Comparison of ENCODE assay signal across 1 cellular context in the genomic region with DNA sequence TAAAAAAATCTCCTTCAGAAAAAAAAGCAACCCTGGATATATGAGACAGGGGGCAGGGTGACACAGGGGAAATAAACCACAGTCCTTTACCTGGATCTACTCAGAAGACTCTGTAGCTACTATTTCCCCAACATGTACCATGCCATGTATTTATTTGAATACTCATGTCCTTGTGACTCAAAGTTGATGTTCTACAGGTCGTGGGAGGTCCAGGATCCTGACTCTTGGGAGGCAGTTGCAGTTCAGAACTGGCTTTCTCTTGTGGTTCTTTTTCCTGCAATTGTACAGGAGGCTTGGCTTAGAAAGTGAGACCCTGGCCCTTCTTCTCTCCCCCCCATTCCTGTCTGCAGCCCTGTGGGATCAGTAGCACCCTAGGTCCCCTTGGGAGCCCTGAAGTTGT.
TF ChIP-seq lines count a peak whose summit lies in the region.

No MANE protein-coding gene starts in this region.

TF ChIP-seq in IMR-90, 13 proteins besides CTCF, POLR2A, EP300 and RAD21:
- no peak for TF ChIP-seq MAZ (IDR thresholded peaks at IDR 0.05; ENCODE audit: borderline replicate concordance, low read depth, low read length)
- no peak for TF ChIP-seq RFX5 (IDR thresholded peaks at IDR 0.05; ENCODE audit: low read depth, low read length)
- TF ChIP-seq CEBPB (IDR thresholded peaks at IDR 0.05; ENCODE audit: low read depth, low read length) = no peak
- no peak for TF ChIP-seq BHLHE40 (IDR thresholded peaks at IDR 0.05; ENCODE audit: low read depth, low read length)
- no peak for TF ChIP-seq SMC3 (IDR thresholded peaks at IDR 0.05; ENCODE audit: low read depth, low read length)
- TF ChIP-seq MXI1 (IDR thresholded peaks at IDR 0.05; ENCODE audit: borderline replicate concordance, low read depth, low read length) = no peak
- TF ChIP-seq, protein P1, sequence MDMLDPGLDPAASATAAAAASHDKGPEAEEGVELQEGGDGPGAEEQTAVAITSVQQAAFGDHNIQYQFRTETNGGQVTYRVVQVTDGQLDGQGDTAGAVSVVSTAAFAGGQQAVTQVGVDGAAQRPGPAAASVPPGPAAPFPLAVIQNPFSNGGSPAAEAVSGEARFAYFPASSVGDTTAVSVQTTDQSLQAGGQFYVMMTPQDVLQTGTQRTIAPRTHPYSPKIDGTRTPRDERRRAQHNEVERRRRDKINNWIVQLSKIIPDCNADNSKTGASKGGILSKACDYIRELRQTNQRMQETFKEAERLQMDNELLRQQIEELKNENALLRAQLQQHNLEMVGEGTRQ (IDR thresholded peaks at IDR 0.05; ENCODE audit: low read depth, low read length) = no peak
- TF ChIP-seq, protein P2, sequence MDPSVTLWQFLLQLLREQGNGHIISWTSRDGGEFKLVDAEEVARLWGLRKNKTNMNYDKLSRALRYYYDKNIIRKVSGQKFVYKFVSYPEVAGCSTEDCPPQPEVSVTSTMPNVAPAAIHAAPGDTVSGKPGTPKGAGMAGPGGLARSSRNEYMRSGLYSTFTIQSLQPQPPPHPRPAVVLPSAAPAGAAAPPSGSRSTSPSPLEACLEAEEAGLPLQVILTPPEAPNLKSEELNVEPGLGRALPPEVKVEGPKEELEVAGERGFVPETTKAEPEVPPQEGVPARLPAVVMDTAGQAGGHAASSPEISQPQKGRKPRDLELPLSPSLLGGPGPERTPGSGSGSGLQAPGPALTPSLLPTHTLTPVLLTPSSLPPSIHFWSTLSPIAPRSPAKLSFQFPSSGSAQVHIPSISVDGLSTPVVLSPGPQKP (IDR thresholded peaks at IDR 0.05; ENCODE audit: borderline replicate concordance, low read depth, low read length) = no peak
- TF ChIP-seq NFE2L2 (IDR thresholded peaks at IDR 0.05; ENCODE audit: low read depth, low read length) = no peak
- no peak for TF ChIP-seq MAFK (IDR thresholded peaks at IDR 0.05; ENCODE audit: low read depth, low read length)
- no peak for TF ChIP-seq CHD1 (IDR thresholded peaks at IDR 0.05; ENCODE audit: low read depth, low read length)
- TF ChIP-seq RCOR1 (IDR thresholded peaks at IDR 0.05; ENCODE audit: insufficient replicate concordance, low read length) = no peak
